In the genomic region with DNA sequence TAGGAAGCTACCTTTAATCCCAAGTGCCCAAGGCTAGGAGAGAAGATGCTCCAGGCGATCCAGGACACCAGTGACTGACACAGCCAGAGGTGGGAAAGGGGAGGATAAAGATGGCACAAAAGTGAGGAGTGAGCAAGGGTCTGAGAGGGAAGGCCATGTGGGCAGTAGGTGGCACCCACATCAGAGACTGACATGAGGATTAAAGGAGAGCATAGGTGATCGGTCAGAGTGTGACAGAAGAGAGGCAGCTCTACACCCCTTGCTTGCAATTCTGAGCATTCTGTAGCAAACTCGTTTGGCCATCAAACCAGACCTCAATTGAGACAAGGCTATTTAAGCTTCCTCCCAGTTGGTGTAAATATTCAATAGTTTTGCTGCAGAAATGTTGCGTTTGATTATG, we compare ENCODE assay signal across 16 cellular contexts. TPM values are rescaled to one million over a fixed set of nuclear protein-coding genes. Genes with fewer than 3 reads are reported as not detected.
DNase-seq lines count a peak whose midpoint lies in the region; ATAC-seq, FAIRE-seq and TF ChIP-seq lines count a peak whose summit lies in the region.
"Had no signal": no experiment of that assay in that cellular context is flagged by ENCODE, and none has a peak within 500 bp of the region (broad histone marks: within the 10 kb centered on the region; RNA-seq: fewer than 3 reads in every experiment).

No MANE protein-coding gene starts in this region.

- H2AFZ ChIP-seq in SU-DHL-6 (ENCODE audit: low read depth, low read length, severe bottlenecking) = no peak overlapping the region
- H2AFZ ChIP-seq in H1 (ENCODE audit: low read length) = no peak overlapping the region

- H4K91ac ChIP-seq in H1 (replicated peaks; ENCODE audit: insufficient read length, low read length) = no peak overlapping the region

- no peak for TF ChIP-seq POLR2A in H1 (IDR thresholded peaks at IDR 0.05; ENCODE audit: control extremely low read depth in 1 of 2, low read depth in 2 of 2, low read length in 2 of 2)

- H4K5ac ChIP-seq in H1 (ENCODE audit: insufficient read length, low read depth, low read length) = no peak overlapping the region

- H4K20me1 ChIP-seq in SU-DHL-6 (ENCODE audit: low read depth, low read length) = no peaks in the 10 kb centered on the region
- no peaks in the 10 kb centered on the region for H4K20me1 ChIP-seq in H1 (replicated peaks in 1 of 2; ENCODE audit: control insufficient read depth in 1 of 2, insufficient read depth in 2 of 2, low read length in 2 of 2)

- H3K27ac ChIP-seq in 22Rv1 = peak overlapping the region; percentile 7; the same call in 1 of the 2 replicates
- H3K27ac ChIP-seq in SU-DHL-6 (ENCODE audit: low read depth, low read length) = peak overlapping the region; percentile 95
- H3K27ac ChIP-seq in H1 (ENCODE audit: low read depth, low read length) = no peak overlapping the region
- no peak overlapping the region for H3K27ac ChIP-seq in psoas muscle

- H2BK15ac ChIP-seq in H1 (ENCODE audit: low read length) = no peak overlapping the region

- WGBS in H1 (ENCODE audit: extremely low coverage in 1 of 2, insufficient coverage in 1 of 2, insufficient read length in 1 of 2, insufficient replicate concordance in 2 of 2, low coverage in 1 of 2, low lambda C conversion rate in 2 of 2, missing lambda C conversion rate in 1 of 2), 2 experiments = 92% methylated on average over 4 of the region's 4 CpGs; no CpG with 5 or more reads in 1 of the 2 experiments
- WGBS in psoas muscle, 3 donors = 82 to 90% (median 87%) methylated on average over 4 of the region's 4 CpGs

- intact Hi-C loops in psoas muscle (cut with DNase I) = no loop called here

- DNase-seq in GM06990 (ENCODE audit: extremely low read depth, insufficient read length) (no peak), H1 (ENCODE audit: low read depth in 1 of 2, low spot score in 2 of 2) (no peak), psoas muscle (no peak), NCI-H2227 (lab: John Stamatoyannopoulos, UW; ENCODE audit: unreplicated experiment) (no peak)
- DNase-seq: caudate nucleus; GDM1; NCI-H1694 treated with DMSO at 0.1 percent for 48 hours; NCI-H774; stimulated activated CD4-positive, alpha-beta T cell treated with anti-CD3 and anti-CD28 coated beads, Interleukin-2, amount 100 ng/mL, for 48 hours had no signal

- H3K9ac ChIP-seq in SU-DHL-6 (ENCODE audit: low read length) = peak overlapping the region; percentile 91
- H3K9ac ChIP-seq in H1 (replicated peaks in 1 of 4; ENCODE audit: extremely low read depth in 1 of 4, low read depth in 3 of 4, low read length in 3 of 4) = no peak overlapping the region

- no peak overlapping the region for H3K4ac ChIP-seq in H1 (replicated peaks; ENCODE audit: insufficient read length, low read depth, low read length)

- no peaks in the 10 kb centered on the region for H3K79me1 ChIP-seq in H1 (ENCODE audit: low read depth, low read length)

- H3K4me3 ChIP-seq in GM06990 (replicated peaks; ENCODE audit: low read depth, low read length) (peak overlapping the region; percentile 85), SU-DHL-6 (ENCODE audit: insufficient read depth, low read length, poor library complexity, severe bottlenecking) (peak overlapping the region; percentile 75), H1 (ENCODE audit: extremely low read depth in 1 of 4, insufficient read depth in 2 of 4, low read depth in 3 of 4, low read length in 4 of 4) (no peak overlapping the region), psoas muscle (no peak overlapping the region)

- H2BK12ac ChIP-seq in H1 (ENCODE audit: low read depth, low read length) = peak overlapping the region; percentile 51; the same call in 1 of the 2 replicates

- no peak for TF ChIP-seq RAD21 in H1 (IDR thresholded peaks at IDR 0.05 in 1 of 2, conservative IDR thresholded peaks at IDR 0.05 in 1 of 2; ENCODE audit: low read depth in 2 of 2, low read length in 2 of 2)

- H4K8ac ChIP-seq in H1 (ENCODE audit: extremely low read depth, insufficient read depth, low read length) = no peak overlapping the region

- H2BK120ac ChIP-seq in H1 (replicated peaks; ENCODE audit: low read depth, low read length) = no peak overlapping the region

- CTCF ChIA-PET in H1 (lab: Charles Lee; ENCODE audit: partially characterized antibody) = interaction anchor here (0.8 to 5.1 kb wide), 9 partner anchors 10 to 118 kb away, joined by 3 to 42 read pairs (median 10); no protein-coding TSS in a partner anchor

- no peak for TF ChIP-seq EP300 in H1 (IDR thresholded peaks at IDR 0.05; ENCODE audit: borderline replicate concordance in 1 of 2, low read depth in 2 of 2, low read length in 2 of 2)

- H2BK5ac ChIP-seq in H1 (ENCODE audit: low read depth, low read length) = no peak overlapping the region

- ATAC-seq in psoas muscle (no peak), GM18870 (IDR thresholded peaks at IDR 0.05; ENCODE audit: unreplicated experiment) (no peak), GM21423 (IDR thresholded peaks at IDR 0.05; ENCODE audit: unreplicated experiment) (no peak)

- H3K4me1 ChIP-seq in H1 (replicated peaks in 1 of 4; ENCODE audit: control insufficient read depth in 3 of 4, insufficient read depth in 4 of 4, low read length in 3 of 4) (no peaks in the 10 kb centered on the region), psoas muscle (no peaks in the 10 kb centered on the region)

- H3K23ac ChIP-seq in H1 (ENCODE audit: insufficient read length) = no peak overlapping the region

- peaks cover 6% of the 10 kb centered on the region for H3K36me3 ChIP-seq in GM06990 (ENCODE audit: control insufficient read depth, insufficient read depth, low read length)
- H3K36me3 ChIP-seq in SU-DHL-6 (ENCODE audit: low read length) = no peaks in the 10 kb centered on the region
- no peaks in the 10 kb centered on the region for H3K36me3 ChIP-seq in H1 (ENCODE audit: control insufficient read depth in 2 of 4, insufficient read depth in 4 of 4, low read length in 3 of 4)
- H3K36me3 ChIP-seq in psoas muscle (ENCODE audit: insufficient read depth in 1 of 2, low read depth in 1 of 2) = peaks cover 0 to 64% of the 10 kb centered on the region in 2 donors

- H3K79me2 ChIP-seq in SU-DHL-6 (ENCODE audit: insufficient read depth, low read length) (peaks cover 19% of the 10 kb centered on the region), H1 (ENCODE audit: control insufficient read depth in 1 of 2, insufficient read depth in 2 of 2, low read length in 2 of 2) (no peaks in the 10 kb centered on the region)

- no peaks in the 10 kb centered on the region for H3K9me2 ChIP-seq in SU-DHL-6 (replicated peaks; ENCODE audit: insufficient read depth, low read length)

- H3F3A ChIP-seq in SU-DHL-6 (ENCODE audit: insufficient read depth) = peaks cover 73% of the 10 kb centered on the region

- FAIRE-seq in H1 (lab: Jason Lieb, UNC) = no peak
- FAIRE-seq: endothelial cell of umbilical vein, keratinocyte, TTC549 had no signal

- no peak overlapping the region for H2AK5ac ChIP-seq in H1 (ENCODE audit: low read depth, low read length)

- no peak overlapping the region for H3K18ac ChIP-seq in H1 (ENCODE audit: extremely low read depth, low read length)

- TF ChIP-seq CTCF in 22Rv1 (IDR thresholded peaks at IDR 0.05) = no peak
- peak; percentile 9 for TF ChIP-seq CTCF in GM06990 (IDR thresholded peaks at IDR 0.05; ENCODE audit: insufficient read depth, low read length, poor library complexity, severe bottlenecking)
- no peak for TF ChIP-seq CTCF in SU-DHL-6 (IDR thresholded peaks at IDR 0.05; ENCODE audit: insufficient read depth, low read length, poor library complexity, severe bottlenecking)
- no peak for TF ChIP-seq CTCF in H1 (IDR thresholded peaks at IDR 0.05; ENCODE audit: control extremely low read depth in 1 of 3, insufficient read depth in 1 of 3, low read depth in 1 of 3, low read length in 3 of 3)
- TF ChIP-seq CTCF in psoas muscle (IDR thresholded peaks at IDR 0.05) = no peak

- H2BK20ac ChIP-seq in H1 (ENCODE audit: low read length) = no peak overlapping the region

- POLR2A ChIA-PET in H1 (lab: Charles Lee; ENCODE audit: partially characterized antibody) = interaction anchor here (1.0 to 4.2 kb wide), 8 partner anchors 8 to 90 kb away, joined by 3 to 22 read pairs (median 6); a partner anchor contains a TSS

- no peak overlapping the region for H3K14ac ChIP-seq in H1 (ENCODE audit: insufficient read length)

- peak overlapping the region; percentile 83 for H3K4me2 ChIP-seq in SU-DHL-6 (ENCODE audit: low read depth, low read length, poor library complexity, severe bottlenecking)
- no peak overlapping the region for H3K4me2 ChIP-seq in H1 (ENCODE audit: insufficient read depth in 1 of 2, low read depth in 2 of 2, low read length in 2 of 2)

- no peaks in the 10 kb centered on the region for H3K23me2 ChIP-seq in H1 (ENCODE audit: low read depth, low read length)

- H3K27me3 ChIP-seq in GM06990 (replicated peaks; ENCODE audit: control insufficient read depth, insufficient read depth, low read length) (no peaks in the 10 kb centered on the region), SU-DHL-6 (ENCODE audit: low read length) (no peaks in the 10 kb centered on the region), H1 (replicated peaks in 1 of 4; ENCODE audit: control insufficient read depth in 3 of 4, extremely low read depth in 1 of 4, insufficient read depth in 3 of 4, low read length in 3 of 4) (no peaks in the 10 kb centered on the region), psoas muscle (ENCODE audit: insufficient read depth in 3 of 3, low read length in 2 of 3) (no peaks in the 10 kb centered on the region)

- H3K56ac ChIP-seq in H1 (replicated peaks; ENCODE audit: insufficient read length, low read depth, low read length) = no peak overlapping the region

- H3K9me3 ChIP-seq in SU-DHL-6 (ENCODE audit: insufficient read depth, low read length) (no peaks in the 10 kb centered on the region), H1 (ENCODE audit: insufficient read depth in 2 of 2, low read depth in 1 of 2, low read length in 1 of 2) (no peaks in the 10 kb centered on the region), psoas muscle (no peaks in the 10 kb centered on the region)

RNA-seq across cellular contexts. Expression of a gene that starts 0.7 kb away (rescaled TPM):
- 0.28 TPM in 1 of 2 replicates, not detected in the other for total RNA-seq in H1 (2021; fragmentation: NEBNext Ultra II Directional; extraction: Animal tissue kit (Norgen Biotek cat#: 25700))
- polyA plus RNA-seq in H1 (2011; rRNA removed) = 0.39 TPM in 2 replicates
- 0.30 TPM for polyA plus RNA-seq in H1 (2011; cell fraction: cytosol; rRNA removed)
- polyA plus RNA-seq in H1 (2011; cell fraction: nucleus; rRNA removed) = 0.19 TPM
- polyA plus RNA-seq in H1 (2012, experiment 1 of 2) = 0.31 to 0.60 TPM (median 0.42 TPM) in 4 replicates
- polyA plus RNA-seq in H1 (2012, experiment 2 of 2) = 0.31 TPM
- 0.18 TPM for polyA plus RNA-seq in H1 (2013, experiment 1 of 2)
- polyA plus RNA-seq in H1 (2013, experiment 2 of 2) = 0.13 TPM
- polyA minus RNA-seq in H1 (2011; rRNA and poly(A)+ RNA removed) = 0.22 and 0.60 TPM in 2 replicates
- not detected for polyA minus RNA-seq in H1 (2011; cell fraction: cytosol; rRNA and poly(A)+ RNA removed)
- polyA minus RNA-seq in H1 (2011; cell fraction: nucleus; rRNA and poly(A)+ RNA removed) = not detected
- under 1 TPM in 2 of 4 donors, not detected in 2; 0.28 to 0.29 TPM for total RNA-seq in psoas muscle
- under 1 TPM in 1 of 3 donors, not detected in 2; 0.10 TPM for polyA plus RNA-seq in psoas muscle
- total RNA-seq: endothelial cell of umbilical vein had no signal
- polyA plus RNA-seq: endothelial cell of umbilical vein, keratinocyte had no signal

RNA-seq across cellular contexts. Expression of a gene that starts 7.8 kb away (rescaled TPM):
- total RNA-seq in H1 (2021; fragmentation: NEBNext Ultra II Directional; extraction: Animal tissue kit (Norgen Biotek cat#: 25700)) = 0.61 and 0.67 TPM in 2 replicates
- polyA plus RNA-seq in H1 (2011; rRNA removed) = 1.5 and 1.6 TPM in 2 replicates
- polyA plus RNA-seq in H1 (2011; cell fraction: cytosol; rRNA removed) = 0.72 TPM
- polyA plus RNA-seq in H1 (2011; cell fraction: nucleus; rRNA removed) = 1.7 TPM
- polyA plus RNA-seq in H1 (2012, experiment 1 of 2) = 1.3 to 2.0 TPM (median 1.6 TPM) in 4 replicates
- 0.37 TPM for polyA plus RNA-seq in H1 (2012, experiment 2 of 2)
- 0.41 TPM for polyA plus RNA-seq in H1 (2013, experiment 1 of 2)
- polyA plus RNA-seq in H1 (2013, experiment 2 of 2) = 0.70 TPM
- polyA minus RNA-seq in H1 (2011; rRNA and poly(A)+ RNA removed) = 1.00 and 1.5 TPM in 2 replicates
- polyA minus RNA-seq in H1 (2011; cell fraction: cytosol; rRNA and poly(A)+ RNA removed) = not detected
- 1.6 TPM for polyA minus RNA-seq in H1 (2011; cell fraction: nucleus; rRNA and poly(A)+ RNA removed)
- 10 to 100 TPM in 1 of 4 donors, 1 to 10 TPM in 3; 6.4 to 11.3 (median 8.4) TPM for total RNA-seq in psoas muscle
- polyA plus RNA-seq in psoas muscle = 1 to 10 TPM; 4.6 to 8.4 (median 4.9) TPM

RNA-seq across cellular contexts. Expression of a gene that starts 26.4 kb away (rescaled TPM):
- 9.3 and 10.8 TPM in 2 replicates for total RNA-seq in H1 (2021; fragmentation: NEBNext Ultra II Directional; extraction: Animal tissue kit (Norgen Biotek cat#: 25700))
- polyA plus RNA-seq in H1 (2011; rRNA removed) = 23.1 and 28.2 TPM in 2 replicates
- 32.5 TPM for polyA plus RNA-seq in H1 (2011; cell fraction: cytosol; rRNA removed)
- 132 TPM for polyA plus RNA-seq in H1 (2011; cell fraction: nucleus; rRNA removed)
- polyA plus RNA-seq in H1 (2012, experiment 1 of 2) = 14.8 to 22.9 TPM (median 21.4 TPM) in 4 replicates
- polyA plus RNA-seq in H1 (2012, experiment 2 of 2) = 7.8 TPM
- polyA plus RNA-seq in H1 (2013, experiment 1 of 2) = 13.7 TPM
- 13.4 TPM for polyA plus RNA-seq in H1 (2013, experiment 2 of 2)
- 12.5 and 12.6 TPM in 2 replicates for polyA minus RNA-seq in H1 (2011; rRNA and poly(A)+ RNA removed)
- polyA minus RNA-seq in H1 (2011; cell fraction: cytosol; rRNA and poly(A)+ RNA removed) = 15.7 TPM
- polyA minus RNA-seq in H1 (2011; cell fraction: nucleus; rRNA and poly(A)+ RNA removed) = 17.7 TPM
- total RNA-seq in psoas muscle = 1 to 10 TPM; 1.5 to 6.2 (median 3.2) TPM
- 10 to 100 TPM in 1 of 3 donors, 1 to 10 TPM in 2; 1.9 to 16.9 (median 2.1) TPM for polyA plus RNA-seq in psoas muscle

RNA-seq across cellular contexts. Expression of a gene that starts 49.0 kb away (rescaled TPM):
- total RNA-seq in H1 (2021; fragmentation: NEBNext Ultra II Directional; extraction: Animal tissue kit (Norgen Biotek cat#: 25700)) = 318 and 331 TPM in 2 replicates
- polyA plus RNA-seq in H1 (2011; rRNA removed) (101 and 119 TPM in 2 replicates), psoas muscle (100 to 1,000 TPM; 153 to 217 (median 180) TPM)
- polyA plus RNA-seq in H1 (2011; cell fraction: cytosol; rRNA removed) = 179 TPM
- polyA plus RNA-seq in H1 (2011; cell fraction: nucleus; rRNA removed) = 62.0 TPM
- polyA plus RNA-seq in H1 (2012, experiment 1 of 2) = 250 to 352 TPM (median 276 TPM) in 4 replicates
- 64.2 TPM for polyA plus RNA-seq in H1 (2012, experiment 2 of 2)
- 764 TPM for polyA plus RNA-seq in H1 (2013, experiment 1 of 2)
- 884 TPM for polyA plus RNA-seq in H1 (2013, experiment 2 of 2)
- polyA minus RNA-seq in H1 (2011; rRNA and poly(A)+ RNA removed) = 25.9 and 35.9 TPM in 2 replicates
- polyA minus RNA-seq in H1 (2011; cell fraction: cytosol; rRNA and poly(A)+ RNA removed) = 36.5 TPM
- 27.2 TPM for polyA minus RNA-seq in H1 (2011; cell fraction: nucleus; rRNA and poly(A)+ RNA removed)
- total RNA-seq in psoas muscle = 100 to 1,000 TPM; 202 to 250 (median 227) TPM

RNA-seq across cellular contexts. Expression of a gene that starts 49.9 kb away (rescaled TPM):
- total RNA-seq in H1 (2021; fragmentation: NEBNext Ultra II Directional; extraction: Animal tissue kit (Norgen Biotek cat#: 25700)) = 129 and 132 TPM in 2 replicates
- polyA plus RNA-seq in H1 (2011; rRNA removed) (55.8 and 69.6 TPM in 2 replicates), psoas muscle (1 to 10 TPM; 3.9 to 9.5 (median 5.9) TPM)
- polyA plus RNA-seq in H1 (2011; cell fraction: cytosol; rRNA removed) = 80.8 TPM
- polyA plus RNA-seq in H1 (2011; cell fraction: nucleus; rRNA removed) = 136 TPM
- polyA plus RNA-seq in H1 (2012, experiment 1 of 2) = 87.4 to 104 TPM (median 95.1 TPM) in 4 replicates
- polyA plus RNA-seq in H1 (2012, experiment 2 of 2) = 28.6 TPM
- polyA plus RNA-seq in H1 (2013, experiment 1 of 2) = 55.8 TPM
- polyA plus RNA-seq in H1 (2013, experiment 2 of 2) = 51.4 TPM
- 177 and 197 TPM in 2 replicates for polyA minus RNA-seq in H1 (2011; rRNA and poly(A)+ RNA removed)
- polyA minus RNA-seq in H1 (2011; cell fraction: cytosol; rRNA and poly(A)+ RNA removed) = 94.8 TPM
- 106 TPM for polyA minus RNA-seq in H1 (2011; cell fraction: nucleus; rRNA and poly(A)+ RNA removed)
- total RNA-seq in psoas muscle = 10 to 100 TPM; 10.1 to 13.4 (median 11.2) TPM

Comparison
In these comparisons a context has a peak if more than half of its experiments do, and no peak if none do; other contexts are left out.
1. H3K27ac ChIP-seq: peak in 22Rv1 (single experiment) and SU-DHL-6 (single experiment); none in H1 (single experiment) and psoas muscle (single experiment).
2. H3K4me3 ChIP-seq: peak in GM06990 (single experiment) and SU-DHL-6 (single experiment); none in H1 (0 of 4) and psoas muscle (single experiment).